Comparison of ENCODE assay signal across 14 cellular contexts in genomic region chr7:145169908-145170307, GRCh38.
DNase-seq lines count a peak whose midpoint lies in the region; ATAC-seq and TF ChIP-seq lines count a peak whose summit lies in the region.
"Had no signal": no experiment of that assay in that cellular context is flagged by ENCODE, and none has a peak within 500 bp of the region (broad histone marks: within the 10 kb centered on the region; RNA-seq: fewer than 3 reads in every experiment).

No MANE protein-coding gene starts in this region.

- POLR2A ChIA-PET in OCI-LY7 (lab: Charles Lee) = interaction anchor here (0.7 to 1.4 kb wide), 2 partner anchors 9 to 76 kb away, joined by 3 read pairs; no protein-coding TSS in a partner anchor

- no peaks in the 10 kb centered on the region for H3K4me1 ChIP-seq in DOHH2 (ENCODE audit: control insufficient read depth, low read length)
- no peaks in the 10 kb centered on the region for H3K4me1 ChIP-seq in OCI-LY7 (ENCODE audit: insufficient read depth, low read length, poor library complexity, severe bottlenecking)
- H3K4me1 ChIP-seq: sigmoid colon, suprapubic skin had no signal

- TF ChIP-seq CTCF in DOHH2 (IDR thresholded peaks at IDR 0.05; ENCODE audit: low read depth, low read length, poor library complexity, severe bottlenecking) (peak; percentile 41), LNCaP clone FGC (IDR thresholded peaks at IDR 0.05; ENCODE audit: control insufficient read depth, extremely low read depth, insufficient read depth) (peak; percentile 41), OCI-LY7 (conservative IDR thresholded peaks at IDR 0.05; ENCODE audit: low read length) (peak; percentile 67)

- intact Hi-C loops in OCI-LY7 (cut with micrococcal nuclease; ENCODE audit: unreplicated experiment) = no loop called here

- H3K79me2 ChIP-seq in DOHH2 (ENCODE audit: control insufficient read depth, low read length) (no peaks in the 10 kb centered on the region), OCI-LY7 (ENCODE audit: insufficient read depth, low read depth, low read length) (no peaks in the 10 kb centered on the region)

- CTCF ChIA-PET in OCI-LY7 (lab: Charles Lee; ENCODE audit: unreplicated experiment) = no interaction called here

- H3K9me2 ChIP-seq in DOHH2 (replicated peaks; ENCODE audit: control insufficient read depth, low read length) (no peaks in the 10 kb centered on the region), OCI-LY7 (ENCODE audit: insufficient read depth, low read length) (no peaks in the 10 kb centered on the region)

- H3K27me3 ChIP-seq in DOHH2 (ENCODE audit: control insufficient read depth, low read length) = no peaks in the 10 kb centered on the region
- H3K27me3 ChIP-seq: sigmoid colon, suprapubic skin had no signal

- no peaks in the 10 kb centered on the region for H3F3A ChIP-seq in DOHH2 (ENCODE audit: control insufficient read depth, insufficient read depth)

- H3K27ac ChIP-seq in DOHH2 (ENCODE audit: low read depth, low read length) = no peak overlapping the region
- H3K27ac ChIP-seq in OCI-LY7 (ENCODE audit: low read depth, low read length, poor library complexity, severe bottlenecking) = no peak overlapping the region
- H3K27ac ChIP-seq: sigmoid colon, suprapubic skin had no signal

- no peaks in the 10 kb centered on the region for H3K36me3 ChIP-seq in DOHH2 (ENCODE audit: control insufficient read depth, low read length)
- H3K36me3 ChIP-seq in OCI-LY7 (ENCODE audit: insufficient read depth, low read length) = no peaks in the 10 kb centered on the region
- H3K36me3 ChIP-seq: sigmoid colon, suprapubic skin had no signal

- BruUV-seq in OCI-LY7 (replicated peaks; lab: Mats Ljungman, UMichigan) = no TSS peak

- H2AFZ ChIP-seq in OCI-LY7 (ENCODE audit: low read length) = no peak overlapping the region

- H4K20me1 ChIP-seq in DOHH2 (ENCODE audit: control insufficient read depth, insufficient read depth, low read depth, low read length) (no peaks in the 10 kb centered on the region), OCI-LY7 (ENCODE audit: insufficient read depth, low read length) (no peaks in the 10 kb centered on the region)

- no peak overlapping the region for H3K4me2 ChIP-seq in DOHH2 (ENCODE audit: low read length)
- no peak overlapping the region for H3K4me2 ChIP-seq in OCI-LY7 (ENCODE audit: low read length)

- no peaks in the 10 kb centered on the region for H3K9me3 ChIP-seq in DOHH2 (ENCODE audit: control insufficient read depth, insufficient read depth, low read length)
- H3K9me3 ChIP-seq in OCI-LY7 (ENCODE audit: low read length) = no peaks in the 10 kb centered on the region
- H3K9me3 ChIP-seq: sigmoid colon, suprapubic skin had no signal

- no peak for DNase-seq in LNCaP clone FGC (ENCODE audit: low read depth)
- DNase-seq in OCI-LY7 (ENCODE audit: low spot score) = peak; percentile 18
- DNase-seq in iris pigment epithelial cell (ENCODE audit: low read depth) = peak; percentile 27
- no peak for DNase-seq in activated CD8-positive, alpha-beta memory T cell treated with anti-CD3 and anti-CD28 coated beads for 24 hours
- DNase-seq: activated CD4-positive, alpha-beta T cell treated with anti-CD3 and anti-CD28 coated beads, Interleukin-2, amount 50 U/mL, for 48 hours; activated naive CD4-positive, alpha-beta T cell treated with Interleukin-2 at 50 U/mL for 16 hours; H7; sigmoid colon; T-helper 2 cell had no signal

- ATAC-seq in GM19452 (IDR thresholded peaks at IDR 0.05; ENCODE audit: unreplicated experiment) (no peak), HG03442 (IDR thresholded peaks at IDR 0.05; ENCODE audit: unreplicated experiment) (no peak)
- ATAC-seq: esophagus mucosa had no signal

- H3K4me3 ChIP-seq in DOHH2 (ENCODE audit: low read length) (no peak overlapping the region), LNCaP clone FGC (ENCODE audit: low read depth, low read length) (no peak overlapping the region), OCI-LY7 (ENCODE audit: low read depth, low read length, poor library complexity, severe bottlenecking) (no peak overlapping the region)
- H3K4me3 ChIP-seq: sigmoid colon, suprapubic skin had no signal

Comparison
In these comparisons a context has a peak if more than half of its experiments do, and no peak if none do; other contexts are left out.
1. DNase-seq: peak in OCI-LY7 (single experiment) and iris pigment epithelial cell (single experiment); none in LNCaP clone FGC (single experiment) and activated CD8-positive, alpha-beta memory T cell treated with anti-CD3 and anti-CD28 coated beads for 24 hours (single experiment).
2. Peak in every context shown above with its lines, with median percentiles within 50 percentile points of each other: CTCF ChIP-seq.